ENCODE assay signal across 23 cellular contexts in genomic region chr19:6010107-6010506, GRCh38.
"Had no signal": no experiment of that assay in that cellular context is flagged by ENCODE, and none has a peak within 500 bp of the region (broad histone marks: within the 10 kb centered on the region; RNA-seq: fewer than 3 reads in every experiment).

No MANE protein-coding gene starts in this region.

- ATAC-seq: esophagus mucosa; gastrocnemius medialis; heart right ventricle; left lobe of liver; natural killer cell treated with Interleukin-12 subunit alpha and Interleukin-12 subunit beta and Interleukin-15 and Interleukin-18, amount 100 ng/mL, for 72 hours; sciatic nerve; stimulated activated memory B cell treated with anti-CD40 and anti-IgM and Interleukin-4, amounts not matched to agents 10 μg/mL and 1 μg/mL and 100 μg/mL, for 72 hours; upper lobe of right lung had no signal

- FAIRE-seq: endometrium, islet of Langerhans had no signal

- H3K27me3 ChIP-seq: dorsolateral prefrontal cortex, gastrocnemius medialis, heart right ventricle, neural progenitor cell, spleen, tibial artery, upper lobe of right lung, vagina had no signal

- DNase-seq: cortex of kidney; dorsolateral prefrontal cortex; effector memory CD4-positive, alpha-beta T cell; gastrocnemius medialis; heart right ventricle; hypothalamus; mammary epithelial cell; occipital lobe; spleen; stimulated activated CD4-positive, alpha-beta T cell treated with anti-CD3 and anti-CD28 coated beads, Interleukin-15, amount 100 ng/mL, for 24 hours; stimulated activated CD4-positive, alpha-beta T cell treated with anti-CD3 and anti-CD28 coated beads, Interleukin-1b, Interleukin-23, amount 100 ng/mL, for 48 hours; stimulated activated CD4-positive, alpha-beta T cell treated with anti-CD3 and anti-CD28 coated beads, Interleukin-4, amount 100 ng/mL, for 24 hours; tibial artery; upper lobe of right lung had no signal

- H2AFZ ChIP-seq: neural progenitor cell had no signal

- H3K36me3 ChIP-seq: gastrocnemius medialis, neural progenitor cell had no signal

- H3K27ac ChIP-seq: dorsolateral prefrontal cortex, gastrocnemius medialis, heart right ventricle, neural progenitor cell, spleen, tibial artery, upper lobe of right lung, vagina had no signal

- H3K9ac ChIP-seq: neural progenitor cell had no signal

- H3K4me2 ChIP-seq: neural progenitor cell had no signal

- H3K9me3 ChIP-seq: gastrocnemius medialis, heart right ventricle, spleen, tibial artery, upper lobe of right lung, vagina had no signal

- H3K4me1 ChIP-seq: gastrocnemius medialis, heart right ventricle, neural progenitor cell, tibial artery, upper lobe of right lung, vagina had no signal

- H3K4me3 ChIP-seq: dorsolateral prefrontal cortex, gastrocnemius medialis, heart right ventricle, neural progenitor cell, spleen, tibial artery, upper lobe of right lung, vagina had no signal
